In genomic region chr1:46687095-46687659, GRCh38 we compare ENCODE assay signal across 8 cellular contexts. TPM values are rescaled to one million over a fixed set of nuclear protein-coding genes. Genes with fewer than 3 reads are reported as not detected.
DNase-seq lines count a peak whose midpoint lies in the region; ATAC-seq and TF ChIP-seq lines count a peak whose summit lies in the region.

No MANE protein-coding gene starts in this region.

- H3K27me3 Mint-ChIP-seq in activated CD4-positive, alpha-beta T cell treated with anti-CD3 and anti-CD28 coated beads for 36 hours = no peaks in the 10 kb centered on the region
- H3K27me3 Mint-ChIP-seq in T-helper 17 cell = no peaks in the 10 kb centered on the region

- H4K20me1 ChIP-seq in hepatocyte (ENCODE audit: insufficient read depth, poor library complexity, severe bottlenecking) (no peaks in the 10 kb centered on the region), osteoblast (ENCODE audit: insufficient read depth, low read length) (peaks cover 3% of the 10 kb centered on the region)

- H3K9me2 ChIP-seq in hepatocyte (replicated peaks; ENCODE audit: insufficient read depth) = no peaks in the 10 kb centered on the region

- H3K4me1 ChIP-seq in hepatocyte (ENCODE audit: insufficient read depth) (no peaks in the 10 kb centered on the region), tibial nerve (peaks cover 0 to 12% (median 0%) of the 10 kb centered on the region in 4 donors), osteoblast (ENCODE audit: insufficient read depth, low read length) (peaks cover 22% of the 10 kb centered on the region)

- ATAC-seq in activated CD4-positive, alpha-beta T cell treated with anti-CD3 and anti-CD28 coated beads for 36 hours = no peak
- no peak for ATAC-seq in T-helper 17 cell

- peaks cover 44% of the 10 kb centered on the region for H3K36me3 Mint-ChIP-seq in activated CD4-positive, alpha-beta T cell treated with anti-CD3 and anti-CD28 coated beads for 36 hours (ENCODE audit: low read depth)
- H3K36me3 Mint-ChIP-seq in T-helper 17 cell (ENCODE audit: low read depth) = peaks cover 13% of the 10 kb centered on the region

- H2AFZ ChIP-seq in hepatocyte (no peak overlapping the region), osteoblast (ENCODE audit: low read length) (no peak overlapping the region)

- WGBS in hepatocyte (ENCODE audit: low lambda C conversion rate, missing lambda C conversion rate) = 56% methylated on average over 2 of the region's 2 CpGs
- 63 to 64% methylated on average over 2 of the region's 2 CpGs for WGBS in tibial nerve, 2 donors

- no peak for DNase-seq in activated CD4-positive, alpha-beta T cell treated with anti-CD3 and anti-CD28 coated beads for 36 hours
- no peak for DNase-seq in activated CD4-positive, alpha-beta T cell treated with anti-CD3 and anti-CD28 coated beads for 4 hours
- no peak for DNase-seq in T-helper 17 cell
- peak; percentile 52 for DNase-seq in hepatocyte (ENCODE audit: low spot score)
- peak; percentile 35 to 51 for DNase-seq in tibial nerve (ENCODE audit: low spot score in 2 of 2)
- DNase-seq in stimulated activated naive CD4-positive, alpha-beta T cell treated with Interleukin-2 at 50 U/mL for 16 hours (lab: John Stamatoyannopoulos, UW) = no peak
- DNase-seq in osteoblast (ENCODE audit: insufficient read length, low spot score, missing footprints) = no peak
- no peak for DNase-seq in HuH-7.5 (ENCODE audit: low spot score)

- H3K9me3 ChIP-seq in T-helper 17 cell (ENCODE audit: control insufficient read depth, low read length, poor library complexity, severe bottlenecking) (no peaks in the 10 kb centered on the region), hepatocyte (ENCODE audit: low read depth) (no peaks in the 10 kb centered on the region), tibial nerve (no peaks in the 10 kb centered on the region), osteoblast (ENCODE audit: low read depth, low read length) (no peaks in the 10 kb centered on the region)

- no peaks in the 10 kb centered on the region for H3K79me2 ChIP-seq in hepatocyte
- H3K79me2 ChIP-seq in osteoblast (ENCODE audit: insufficient read depth, low read length) = no peaks in the 10 kb centered on the region

- no peaks in the 10 kb centered on the region for H3K9me3 Mint-ChIP-seq in activated CD4-positive, alpha-beta T cell treated with anti-CD3 and anti-CD28 coated beads for 36 hours (ENCODE audit: low read depth)

- peak overlapping the region; percentile 34 for H3K27ac Mint-ChIP-seq in activated CD4-positive, alpha-beta T cell treated with anti-CD3 and anti-CD28 coated beads for 36 hours
- H3K27ac Mint-ChIP-seq in T-helper 17 cell = peak overlapping the region; percentile 66

- no peak overlapping the region for H3K4me3 Mint-ChIP-seq in activated CD4-positive, alpha-beta T cell treated with anti-CD3 and anti-CD28 coated beads for 36 hours
- no peak overlapping the region for H3K4me3 Mint-ChIP-seq in T-helper 17 cell

- no peak for TF ChIP-seq EP300 in tibial nerve (IDR thresholded peaks at IDR 0.05)

- POLR2A ChIA-PET in activated CD4-positive, alpha-beta T cell treated with anti-CD3 and anti-CD28 coated beads for 36 hours (lab: Charles Lee) = no interaction called here

- CTCF ChIA-PET in activated CD4-positive, alpha-beta T cell treated with anti-CD3 and anti-CD28 coated beads for 36 hours (lab: Charles Lee) = interaction anchor here (0.7 to 2.3 kb wide), 3 partner anchors 9 to 20 kb away, joined by 3 to 6 read pairs (median 3); partner anchors contain the start of gene TEX38

- H3K4me1 Mint-ChIP-seq in activated CD4-positive, alpha-beta T cell treated with anti-CD3 and anti-CD28 coated beads for 36 hours = peaks cover 10% of the 10 kb centered on the region
- H3K4me1 Mint-ChIP-seq in T-helper 17 cell = peaks cover 8% of the 10 kb centered on the region

- H3K36me3 ChIP-seq in hepatocyte (replicated peaks; ENCODE audit: insufficient read depth, low read depth) = no peaks in the 10 kb centered on the region
- peaks cover 0 to 96% (median 27%) of the 10 kb centered on the region in 3 donors for H3K36me3 ChIP-seq in tibial nerve
- H3K36me3 ChIP-seq in osteoblast (ENCODE audit: insufficient read depth, low read length) = peaks cover 90% of the 10 kb centered on the region

- H3K4me2 ChIP-seq in hepatocyte (no peak overlapping the region), osteoblast (ENCODE audit: insufficient read depth, low read length) (no peak overlapping the region)

- H3K27ac ChIP-seq in hepatocyte (no peak overlapping the region), tibial nerve (no peak overlapping the region), osteoblast (ENCODE audit: low read depth, low read length) (no peak overlapping the region)

- TF ChIP-seq POLR2A in tibial nerve (IDR thresholded peaks at IDR 0.05) = no peak

- H3K27me3 ChIP-seq in hepatocyte = no peaks in the 10 kb centered on the region
- H3K27me3 ChIP-seq in tibial nerve = no peaks in the 10 kb centered on the region
- no peaks in the 10 kb centered on the region for H3K27me3 ChIP-seq in osteoblast (ENCODE audit: insufficient read depth, low read length)

- TF ChIP-seq CTCF in hepatocyte (IDR thresholded peaks at IDR 0.05; ENCODE audit: poor library complexity) (no peak), tibial nerve (IDR thresholded peaks at IDR 0.05) (no peak), osteoblast (IDR thresholded peaks at IDR 0.05; ENCODE audit: extremely low read depth, low read depth, low read length) (no peak)

- intact Hi-C loops in activated CD4-positive, alpha-beta T cell treated with anti-CD3 and anti-CD28 coated beads for 36 hours (cut with DNase I, micrococcal nuclease) = no loop called here

- H3K4me3 ChIP-seq in hepatocyte (no peak overlapping the region), tibial nerve (no peak overlapping the region), osteoblast (ENCODE audit: insufficient read depth, low read length) (no peak overlapping the region)

RNA-seq across cellular contexts. Expression of gene TEX38, which starts 15.5 kb away (rescaled TPM):
- total RNA-seq in activated CD4-positive, alpha-beta T cell treated with anti-CD3 and anti-CD28 coated beads for 36 hours = under 1 TPM in 1 of 2 experiments, not detected in 1; 0.18 TPM
- total RNA-seq in T-helper 17 cell (not detected), hepatocyte (0.16 TPM in 1 of 2 replicates, not detected in the other), tibial nerve (not detected), osteoblast (0.29 TPM in 1 of 2 replicates, not detected in the other)
- polyA plus RNA-seq in hepatocyte = 0.27 and 0.40 TPM in 2 replicates

RNA-seq across cellular contexts. Expression of gene ATPAF1, which starts 19.0 kb away (rescaled TPM):
- 10 to 100 TPM; 46.1 to 48.5 TPM for total RNA-seq in activated CD4-positive, alpha-beta T cell treated with anti-CD3 and anti-CD28 coated beads for 36 hours
- total RNA-seq in T-helper 17 cell (10 to 100 TPM; 19.7 to 21.5 TPM), hepatocyte (57.5 and 58.4 TPM in 2 replicates), tibial nerve (10 to 100 TPM; 26.3 to 38.5 (median 30.2) TPM), osteoblast (53.6 and 57.8 TPM in 2 replicates)
- 59.3 and 63.2 TPM in 2 replicates for polyA plus RNA-seq in hepatocyte

RNA-seq across cellular contexts. Expression of gene EFCAB14, which starts 31.7 kb away (rescaled TPM):
- total RNA-seq in activated CD4-positive, alpha-beta T cell treated with anti-CD3 and anti-CD28 coated beads for 36 hours = 10 to 100 TPM; 37.8 to 54.3 TPM
- total RNA-seq in T-helper 17 cell (10 to 100 TPM; 79.7 to 90.5 TPM), hepatocyte (76.3 and 79.3 TPM in 2 replicates), tibial nerve (100 to 1,000 TPM in 2 of 4 donors, 10 to 100 TPM in 2; 81.0 to 106 (median 97.0) TPM), osteoblast (61.3 and 63.7 TPM in 2 replicates)
- 28.3 and 38.5 TPM in 2 replicates for polyA plus RNA-seq in hepatocyte

Comparison
In these comparisons a context has a peak if more than half of its experiments do, and no peak if none do; other contexts are left out.
1. DNase-seq: peak in hepatocyte (single experiment) and tibial nerve (2 of 2); none in activated CD4-positive, alpha-beta T cell treated with anti-CD3 and anti-CD28 coated beads for 36 hours (single experiment), activated CD4-positive, alpha-beta T cell treated with anti-CD3 and anti-CD28 coated beads for 4 hours (0 of 2), T-helper 17 cell (0 of 3), stimulated activated naive CD4-positive, alpha-beta T cell treated with Interleukin-2 at 50 U/mL for 16 hours (single experiment), osteoblast (single experiment) and HuH-7.5 (single experiment).